In the genomic region with DNA sequence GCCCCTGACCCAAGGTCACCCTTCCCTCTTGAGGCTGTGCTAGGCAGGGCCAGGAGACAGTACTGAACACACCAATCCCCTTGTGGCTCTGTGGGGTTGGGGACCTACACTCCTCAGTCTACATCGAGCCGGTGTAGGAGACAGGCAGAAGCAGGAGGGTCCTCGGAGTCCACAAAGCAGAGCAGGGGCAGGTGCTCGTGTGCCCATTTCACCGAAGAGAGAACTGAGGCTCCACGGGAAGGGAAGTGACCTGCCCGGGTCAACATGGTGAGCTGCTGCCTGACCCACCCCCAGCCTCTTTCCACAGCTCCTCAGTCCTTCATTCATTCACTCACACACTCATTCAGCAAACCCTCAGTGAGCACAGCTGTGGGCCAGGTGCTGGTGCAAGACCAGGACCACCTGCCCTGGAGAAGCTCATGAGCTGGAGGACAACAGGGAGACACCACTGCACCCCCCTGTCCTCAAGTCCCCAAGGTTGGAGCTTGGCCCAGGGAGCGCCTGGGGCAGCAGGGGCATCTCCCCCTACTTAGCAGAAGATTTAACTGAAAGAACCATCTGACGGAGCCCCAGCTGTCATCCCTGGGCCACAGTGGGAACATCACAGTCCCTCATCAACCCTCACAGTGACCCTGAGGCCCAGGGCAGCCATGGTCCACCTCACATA, we compare ENCODE assay signal across 17 cellular contexts.
DNase-seq lines count a peak whose midpoint lies in the region; ATAC-seq and TF ChIP-seq lines count a peak whose summit lies in the region.
"Had no signal": no experiment of that assay in that cellular context is flagged by ENCODE, and none has a peak within 500 bp of the region (broad histone marks: within the 10 kb centered on the region; RNA-seq: fewer than 3 reads in every experiment).

No MANE protein-coding gene starts in this region.

- H3K36me3 ChIP-seq in heart right ventricle: no peaks in the 10 kb centered on the region
- H3K36me3 ChIP-seq in mesendoderm (ENCODE audit: control insufficient read depth, insufficient read depth, low read length): no peaks in the 10 kb centered on the region

- H3K4me1 ChIP-seq in heart right ventricle (no peaks in the 10 kb centered on the region), mesendoderm (ENCODE audit: control insufficient read depth, low read depth, low read length) (no peaks in the 10 kb centered on the region)

- 87 to 91% methylated on average over 9 of the region's 9 CpGs for WGBS in heart right ventricle, 2 donors
- WGBS in mesendoderm (ENCODE audit: extremely low coverage, insufficient coverage, low lambda C conversion rate): no CpG with 5 or more reads among the region's 9 CpGs

- H2AK5ac ChIP-seq in mesendoderm (ENCODE audit: low read length): no peak overlapping the region

- H4K5ac ChIP-seq in mesendoderm (ENCODE audit: low read length): no peak overlapping the region

- no peaks in the 10 kb centered on the region for H3K79me1 ChIP-seq in mesendoderm (ENCODE audit: low read length)

- H3K27me3 Mint-ChIP-seq in neural crest cell (ENCODE audit: low read depth): peaks cover 22% of the 10 kb centered on the region

- H3K27ac ChIP-seq in heart right ventricle (no peak overlapping the region), mesendoderm (ENCODE audit: low read depth, low read length) (no peak overlapping the region)
- H3K27ac ChIP-seq: 22Rv1 had no signal

- H3K27ac Mint-ChIP-seq in neural crest cell (ENCODE audit: unreplicated experiment): peak overlapping the region; percentile 43
- H3K27ac Mint-ChIP-seq in stimulated activated effector memory CD8-positive, alpha-beta T cell treated with anti-CD3 and anti-CD28 coated beads, Interleukin-12 subunit alpha, Interleukin-12 subunit beta, amount 100 ng/mL, for 72 hours: peak overlapping the region; percentile 52
- H3K27ac Mint-ChIP-seq: B cell; CD4-positive, alpha-beta memory T cell; GM23338; H9 had no signal

- no peaks in the 10 kb centered on the region for H3K9me3 Mint-ChIP-seq in neural crest cell
- peaks cover under 1% of the 10 kb centered on the region for H3K9me3 Mint-ChIP-seq in stimulated activated effector memory CD8-positive, alpha-beta T cell treated with anti-CD3 and anti-CD28 coated beads, Interleukin-12 subunit alpha, Interleukin-12 subunit beta, amount 100 ng/mL, for 72 hours

- H2BK120ac ChIP-seq in mesendoderm (ENCODE audit: low read depth, low read length): no peak overlapping the region

- no peak overlapping the region for H2BK5ac ChIP-seq in mesendoderm (ENCODE audit: low read length)

- no peak overlapping the region for H2BK15ac ChIP-seq in mesendoderm (replicated peaks; ENCODE audit: low read depth)

- no peak overlapping the region for H4K8ac ChIP-seq in mesendoderm (ENCODE audit: low read depth, low read length)

- no peaks in the 10 kb centered on the region for H3K4me1 Mint-ChIP-seq in neural crest cell
- no peaks in the 10 kb centered on the region for H3K4me1 Mint-ChIP-seq in stimulated activated effector memory CD8-positive, alpha-beta T cell treated with anti-CD3 and anti-CD28 coated beads, Interleukin-12 subunit alpha, Interleukin-12 subunit beta, amount 100 ng/mL, for 72 hours
- H3K4me1 Mint-ChIP-seq: B cell; CD4-positive, alpha-beta memory T cell had no signal

- intact Hi-C loops in Right ventricle myocardium inferior (cut with DNase I): no loop called here
- intact Hi-C loops in heart right ventricle (cut with DNase I): no loop called here

- H3K4me3 ChIP-seq in heart right ventricle (no peak overlapping the region), mesendoderm (ENCODE audit: low read length) (no peak overlapping the region)
- H3K4me3 ChIP-seq: GM23338 had no signal

- H3K56ac ChIP-seq in mesendoderm (ENCODE audit: low read length): no peak overlapping the region

- ATAC-seq in Right ventricle myocardium inferior (peak; percentile 13), heart right ventricle (no peak), HG03135 (IDR thresholded peaks at IDR 0.05; ENCODE audit: unreplicated experiment) (no peak)
- no peak for ATAC-seq in stimulated activated effector memory CD8-positive, alpha-beta T cell treated with anti-CD3 and anti-CD28 coated beads, Interleukin-12 subunit alpha, Interleukin-12 subunit beta, amount 100 ng/mL, for 72 hours
- ATAC-seq: GM23338, HCT116 had no signal

- peaks cover 0 to 1% (median 0%) of the 10 kb centered on the region in 11 donors for H3K9me3 ChIP-seq in heart right ventricle
- H3K9me3 ChIP-seq: Caco-2 had no signal

- H3K36me3 Mint-ChIP-seq in neural crest cell (ENCODE audit: low read depth): no peaks in the 10 kb centered on the region
- H3K36me3 Mint-ChIP-seq in stimulated activated effector memory CD8-positive, alpha-beta T cell treated with anti-CD3 and anti-CD28 coated beads, Interleukin-12 subunit alpha, Interleukin-12 subunit beta, amount 100 ng/mL, for 72 hours: no peaks in the 10 kb centered on the region
- H3K36me3 Mint-ChIP-seq: CD4-positive, alpha-beta memory T cell had no signal

- H3K18ac ChIP-seq in mesendoderm (ENCODE audit: low read length): no peak overlapping the region

- no peak overlapping the region for H3K23ac ChIP-seq in mesendoderm (ENCODE audit: low read length)

- H3K4ac ChIP-seq in mesendoderm (ENCODE audit: low read depth, low read length): no peak overlapping the region

- H3K79me2 ChIP-seq in mesendoderm (ENCODE audit: control insufficient read depth, insufficient read depth, low read length): no peaks in the 10 kb centered on the region

- TF ChIP-seq CTCF in heart right ventricle (IDR thresholded peaks at IDR 0.05) (no peak), neural crest cell (conservative IDR thresholded peaks at IDR 0.05) (no peak)

- H3K4me2 ChIP-seq in mesendoderm (ENCODE audit: low read length): no peak overlapping the region
- H3K4me2 ChIP-seq: GM23338 had no signal

- H3K4me3 Mint-ChIP-seq in neural crest cell: no peak overlapping the region
- no peak overlapping the region for H3K4me3 Mint-ChIP-seq in stimulated activated effector memory CD8-positive, alpha-beta T cell treated with anti-CD3 and anti-CD28 coated beads, Interleukin-12 subunit alpha, Interleukin-12 subunit beta, amount 100 ng/mL, for 72 hours
- H3K4me3 Mint-ChIP-seq: B cell; CD4-positive, alpha-beta memory T cell; GM23338; H9 had no signal

- peaks cover 4 to 35% (median 24%) of the 10 kb centered on the region in 7 donors for H3K27me3 ChIP-seq in heart right ventricle
- H3K27me3 ChIP-seq in mesendoderm (ENCODE audit: insufficient read depth, low read length, poor library complexity): no peaks in the 10 kb centered on the region

- no peak for DNase-seq in Right ventricle myocardium inferior (ENCODE audit: missing footprints)
- DNase-seq in heart right ventricle: no peak
- no peak for DNase-seq in neural crest cell (ENCODE audit: low read depth, low spot score)
- no peak for DNase-seq in stimulated activated effector memory CD8-positive, alpha-beta T cell treated with anti-CD3 and anti-CD28 coated beads, Interleukin-12 subunit alpha, Interleukin-12 subunit beta, amount 100 ng/mL, for 72 hours (ENCODE audit: low spot score in 2 of 2)
- DNase-seq in COR-L47 (lab: John Stamatoyannopoulos, UW): no peak
- DNase-seq in mesendoderm: no peak
- DNase-seq: C1 segment of cervical spinal cord; Caco-2; CD4-positive, alpha-beta memory T cell; DMS153; DND-41; H9 had no signal

- H3K9ac ChIP-seq in mesendoderm (ENCODE audit: low read length): no peak overlapping the region
